ENCODE assay signal across 8 cellular contexts in genomic region chr12:9468998-9469397, GRCh38.
A peak's percentile ranks its signal among the peaks of the same experiment; 100 is the strongest.
DNase-seq lines count a peak whose midpoint lies in the region; ATAC-seq and TF ChIP-seq lines count a peak whose summit lies in the region.
"Not testable (repeated sequence)": the region's sequence is repeated elsewhere in the genome, so short reads cannot be mapped to it uniquely, and the experiment has no call there.

No MANE protein-coding gene starts in this region.

- H3K4me3 ChIP-seq in PC-3 (ENCODE audit: low read length); dorsolateral prefrontal cortex; thyroid gland (replicated peaks in 1 of 3): not testable (repeated sequence)

- H3K4me2 ChIP-seq in PC-3 (ENCODE audit: low read length), result not testable (repeated sequence)

- DNase-seq in DMS114 treated with DMSO at 0.1 percent for 48 hours (lab: John Stamatoyannopoulos, UW; ENCODE audit: unreplicated experiment) (peak; percentile 10), HuH-7.5 (ENCODE audit: low spot score) (peak; percentile 18), PC-3 (peak; percentile 6), dorsolateral prefrontal cortex (peak in 8 of 10 donors; percentile 14 to 65 (median 50)), iPS DF 19.7 (ENCODE audit: low read depth, low spot score) (peak; percentile 50), nucleus accumbens (lab: John Stamatoyannopoulos, UW) (peak in 45 of 56 donors; percentile 1 to 62 (median 20)), thyroid gland (peak; percentile 38)
- DNase-seq in activated CD8-positive, alpha-beta memory T cell treated with anti-CD3 and anti-CD28 coated beads for 24 hours, result peak; percentile 62

- not testable (repeated sequence) for H3K4me1 ChIP-seq in PC-3 (ENCODE audit: insufficient read depth, low read length); thyroid gland

- 49 to 51% methylated on average over 4 to 6 of the region's 6 CpGs for WGBS in thyroid gland, 2 donors

- intact Hi-C loops in PC-3 (cut with micrococcal nuclease); dorsolateral prefrontal cortex (cut with DNase I); thyroid gland (cut with DNase I): not testable (repeated sequence)

- H3K9me2 ChIP-seq in PC-3 (replicated peaks; ENCODE audit: low read length), result not testable (repeated sequence)

- H2AFZ ChIP-seq in PC-3 (ENCODE audit: low read length), result not testable (repeated sequence)

- not testable (repeated sequence) for H3K9me3 ChIP-seq in PC-3 (ENCODE audit: low read length); thyroid gland

- CTCF ChIA-PET in PC-3 (lab: Charles Lee), result not testable (repeated sequence)

- TF ChIP-seq POLR2A in thyroid gland (IDR thresholded peaks at IDR 0.05), result not testable (repeated sequence)

- not testable (repeated sequence) for H3K27me3 ChIP-seq in PC-3 (ENCODE audit: low read length); dorsolateral prefrontal cortex; thyroid gland

- POLR2A ChIA-PET in PC-3 (lab: Charles Lee; ENCODE audit: unreplicated experiment), result interaction anchor here (0.6 kb wide), 1 partner anchor 19 kb away, joined by 4 read pairs; no protein-coding TSS in a partner anchor

- H3K36me3 ChIP-seq in PC-3 (ENCODE audit: low read depth, low read length); thyroid gland: not testable (repeated sequence)

- not testable (repeated sequence) for H4K20me1 ChIP-seq in PC-3 (ENCODE audit: low read length)

- not testable (repeated sequence) for H3K9ac ChIP-seq in PC-3 (ENCODE audit: low read length)

- TF ChIP-seq CTCF in PC-3 (conservative IDR thresholded peaks at IDR 0.05; ENCODE audit: low read depth, low read length) (0 out of 2 replicates have a peak, but pooled peaks have one; percentile 20), dorsolateral prefrontal cortex (IDR thresholded peaks at IDR 0.05 in 54 of 56, conservative IDR thresholded peaks at IDR 0.05 in 2 of 56; ENCODE audit: low read depth in 1 of 56, partially characterized antibody in 56 of 56) (peak in 53 of 56 donors; percentile 20 to 73 (median 57)), thyroid gland (IDR thresholded peaks at IDR 0.05) (peak in 4 of 6 experiments; percentile 15 to 36 (median 21))

- not testable (repeated sequence) for H3F3A ChIP-seq in PC-3 (ENCODE audit: low read length, unreplicated experiment)

- H3K79me2 ChIP-seq in PC-3 (ENCODE audit: low read length), result not testable (repeated sequence)

- peak; percentile 37; the same call in 1 of the 2 replicates for ATAC-seq in PC-3

- H3K27ac ChIP-seq in PC-3 (ENCODE audit: low read length); dorsolateral prefrontal cortex; thyroid gland: not testable (repeated sequence)

- not testable (repeated sequence) for BruUV-seq in PC-3 (replicated peaks; lab: Mats Ljungman, UMichigan)

Comparison
In these comparisons a context has a peak if more than half of its experiments do, and no peak if none do; other contexts are left out.
1. DNase-seq: peak in every context shown above with its lines; median percentile 62 in activated CD8-positive, alpha-beta memory T cell treated with anti-CD3 and anti-CD28 coated beads for 24 hours; 50 in dorsolateral prefrontal cortex; 50 in iPS DF 19.7; 38 in thyroid gland; 20 in nucleus accumbens; 18 in HuH-7.5; 10 in DMS114 treated with DMSO at 0.1 percent for 48 hours; 6 in PC-3.